1 cellular context compared by ENCODE assay signal in the genomic region with DNA sequence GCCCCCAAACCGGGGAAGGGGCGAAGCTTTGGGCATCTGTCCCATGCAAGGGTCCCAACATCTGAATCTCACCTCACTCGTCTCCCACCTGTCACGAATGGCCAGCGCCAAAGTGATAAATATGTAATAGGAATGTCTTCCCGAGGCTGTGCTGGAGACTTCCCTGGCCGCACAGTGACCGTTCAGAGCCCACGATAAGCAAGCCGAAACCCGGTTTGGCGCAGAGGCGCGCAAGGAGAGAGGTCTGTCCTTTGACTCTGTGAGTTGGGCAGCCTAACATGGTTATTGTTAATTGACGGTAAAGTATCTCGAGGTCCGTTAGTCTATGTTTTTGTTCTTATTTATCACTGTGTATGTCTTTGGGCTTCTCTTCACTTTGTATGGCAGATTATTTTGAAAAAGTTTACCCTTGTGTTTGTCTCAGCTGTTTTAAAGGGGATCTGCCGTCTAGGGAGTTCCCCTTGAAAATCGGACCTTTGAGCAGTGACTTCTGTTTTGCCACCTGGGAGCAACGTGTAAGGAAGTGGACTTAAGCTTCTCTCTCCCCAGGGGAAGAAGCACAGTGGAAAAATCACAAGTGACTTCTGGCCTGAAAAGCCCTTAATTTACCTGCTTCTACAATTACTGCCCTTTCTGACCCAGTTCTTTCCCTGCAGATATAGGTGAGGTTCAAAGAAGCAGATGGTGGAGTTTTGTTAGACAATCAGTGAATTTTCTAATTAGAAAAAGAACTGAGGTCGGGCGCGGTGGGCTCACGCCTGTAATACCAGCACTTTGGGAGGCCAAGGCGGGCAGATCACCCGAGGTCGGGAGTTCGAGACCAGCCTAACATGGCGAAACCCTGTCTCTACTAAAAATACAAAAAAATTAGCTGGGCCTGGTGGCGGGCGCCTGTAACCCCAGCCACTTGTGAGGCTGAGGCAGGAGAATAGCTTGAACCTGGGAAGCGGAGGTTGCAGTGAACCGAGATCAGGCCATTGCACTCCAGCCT.
TF ChIP-seq lines count a peak whose summit lies in the region.

No MANE protein-coding gene starts in this region.

TF ChIP-seq in HepG2, 621 proteins besides CTCF, POLR2A, EP300 and RAD21 (continues in another document):
- TF ChIP-seq ZNF841 (CRISPR knock-in tag; IDR thresholded peaks at IDR 0.05; ENCODE audit: borderline replicate concordance) (no peak), IRX3 (CRISPR knock-in tag; IDR thresholded peaks at IDR 0.05; ENCODE audit: borderline replicate concordance, low read depth) (0 out of 2 replicates have a peak, but pooled peaks have one; percentile 12), ZBTB38 (CRISPR knock-in tag; IDR thresholded peaks at IDR 0.05) (peak; percentile 98), SP140L (CRISPR knock-in tag; IDR thresholded peaks at IDR 0.05; ENCODE audit: borderline replicate concordance) (no peak), TARDBP (CRISPR knock-in tag; IDR thresholded peaks at IDR 0.05) (peak; percentile 18; the same call in 1 of the 2 replicates), AHR (CRISPR knock-in tag; IDR thresholded peaks at IDR 0.05) (no peak), ZNF557 (CRISPR knock-in tag; IDR thresholded peaks at IDR 0.05) (no peak; the same call in 1 of the 2 replicates), NCOA5 (CRISPR knock-in tag; IDR thresholded peaks at IDR 0.05) (peak; percentile 14; the same call in 1 of the 2 replicates), ZNF605 (CRISPR knock-in tag; IDR thresholded peaks at IDR 0.05) (0 out of 2 replicates have a peak, but pooled peaks have one; percentile 24), ARID2 (CRISPR knock-in tag; IDR thresholded peaks at IDR 0.05; ENCODE audit: borderline replicate concordance) (no peak; the same call in 1 of the 2 replicates), SIN3A (IDR thresholded peaks at IDR 0.05; ENCODE audit: borderline replicate concordance, low read depth, low read length) (peak; percentile 49; the same call in 1 of the 2 replicates), TEAD2 (CRISPR knock-in tag; IDR thresholded peaks at IDR 0.05) (peak; percentile 64; the same call in 1 of the 2 replicates), PRPF4 (IDR thresholded peaks at IDR 0.05; ENCODE audit: low read depth, low read length, poor library complexity, severe bottlenecking) (peak; percentile 73), HNF4G (IDR thresholded peaks at IDR 0.05; ENCODE audit: borderline replicate concordance, low read depth, low read length) (no peak), HNF4G (CRISPR knock-in tag; IDR thresholded peaks at IDR 0.05; ENCODE audit: borderline replicate concordance, low read depth) (no peak), DNMT3B (CRISPR knock-in tag; conservative IDR thresholded peaks at IDR 0.05) (peak; percentile 81), ZNF7 (CRISPR knock-in tag; IDR thresholded peaks at IDR 0.05) (peak; percentile 13; the same call in 1 of the 2 replicates), TBX2 (CRISPR knock-in tag; IDR thresholded peaks at IDR 0.05; ENCODE audit: borderline replicate concordance) (no peak), ZSCAN20 (CRISPR knock-in tag; IDR thresholded peaks at IDR 0.05; ENCODE audit: borderline replicate concordance) (peak; percentile 29; the same call in 1 of the 2 replicates), ZSCAN12 (CRISPR knock-in tag; IDR thresholded peaks at IDR 0.05) (peak; percentile 62; the same call in 1 of the 2 replicates), ARNTL (CRISPR knock-in tag; IDR thresholded peaks at IDR 0.05) (peak; percentile 34; the same call in 1 of the 2 replicates), NCOA1 (CRISPR knock-in tag; IDR thresholded peaks at IDR 0.05) (peak; percentile 65; the same call in 1 of the 2 replicates), ESRRA (CRISPR knock-in tag; IDR thresholded peaks at IDR 0.05; ENCODE audit: low read depth) (0 out of 2 replicates have a peak, but pooled peaks have one; percentile 19)
- TF ChIP-seq, protein P1, sequence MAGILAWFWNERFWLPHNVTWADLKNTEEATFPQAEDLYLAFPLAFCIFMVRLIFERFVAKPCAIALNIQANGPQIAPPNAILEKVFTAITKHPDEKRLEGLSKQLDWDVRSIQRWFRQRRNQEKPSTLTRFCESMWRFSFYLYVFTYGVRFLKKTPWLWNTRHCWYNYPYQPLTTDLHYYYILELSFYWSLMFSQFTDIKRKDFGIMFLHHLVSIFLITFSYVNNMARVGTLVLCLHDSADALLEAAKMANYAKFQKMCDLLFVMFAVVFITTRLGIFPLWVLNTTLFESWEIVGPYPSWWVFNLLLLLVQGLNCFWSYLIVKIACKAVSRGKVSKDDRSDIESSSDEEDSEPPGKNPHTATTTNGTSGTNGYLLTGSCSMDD (CRISPR knock-in tag; IDR thresholded peaks at IDR 0.05), result 0 out of 2 replicates have a peak, but pooled peaks have one; percentile 3
- TF ChIP-seq, protein P2, sequence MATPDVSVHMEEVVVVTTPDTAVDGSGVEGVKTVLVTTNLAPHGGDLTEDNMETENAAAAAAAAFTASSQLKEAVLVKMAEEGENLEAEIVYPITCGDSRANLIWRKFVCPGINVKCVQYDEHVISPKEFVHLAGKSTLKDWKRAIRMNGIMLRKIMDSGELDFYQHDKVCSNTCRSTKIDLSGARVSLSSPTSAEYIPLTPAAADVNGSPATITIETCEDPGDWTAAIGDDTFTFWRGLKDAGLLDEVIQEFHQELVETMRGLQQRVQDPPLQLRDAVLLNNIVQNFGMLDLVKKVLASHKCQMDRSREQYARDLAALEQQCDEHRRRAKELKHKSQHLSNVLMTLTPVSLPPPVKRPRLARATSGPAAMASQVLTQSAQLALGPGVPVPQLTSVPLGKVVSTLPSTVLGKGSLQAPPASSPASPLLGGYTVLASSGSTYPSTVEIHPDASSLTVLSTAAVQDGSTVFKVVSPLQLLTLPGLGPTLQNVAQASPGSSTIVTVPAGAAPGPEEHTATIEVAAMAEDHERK (CRISPR knock-in tag; IDR thresholded peaks at IDR 0.05; ENCODE audit: low read depth), result no peak
- TF ChIP-seq, protein P3, sequence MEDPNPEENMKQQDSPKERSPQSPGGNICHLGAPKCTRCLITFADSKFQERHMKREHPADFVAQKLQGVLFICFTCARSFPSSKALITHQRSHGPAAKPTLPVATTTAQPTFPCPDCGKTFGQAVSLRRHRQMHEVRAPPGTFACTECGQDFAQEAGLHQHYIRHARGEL (CRISPR knock-in tag; IDR thresholded peaks at IDR 0.05), result peak; percentile 12; the same call in 1 of the 2 replicates
- TF ChIP-seq, protein P4, sequence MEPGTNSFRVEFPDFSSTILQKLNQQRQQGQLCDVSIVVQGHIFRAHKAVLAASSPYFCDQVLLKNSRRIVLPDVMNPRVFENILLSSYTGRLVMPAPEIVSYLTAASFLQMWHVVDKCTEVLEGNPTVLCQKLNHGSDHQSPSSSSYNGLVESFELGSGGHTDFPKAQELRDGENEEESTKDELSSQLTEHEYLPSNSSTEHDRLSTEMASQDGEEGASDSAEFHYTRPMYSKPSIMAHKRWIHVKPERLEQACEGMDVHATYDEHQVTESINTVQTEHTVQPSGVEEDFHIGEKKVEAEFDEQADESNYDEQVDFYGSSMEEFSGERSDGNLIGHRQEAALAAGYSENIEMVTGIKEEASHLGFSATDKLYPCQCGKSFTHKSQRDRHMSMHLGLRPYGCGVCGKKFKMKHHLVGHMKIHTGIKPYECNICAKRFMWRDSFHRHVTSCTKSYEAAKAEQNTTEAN (CRISPR knock-in tag; conservative IDR thresholded peaks at IDR 0.05), result peak; percentile 17
- TF ChIP-seq, protein P5, sequence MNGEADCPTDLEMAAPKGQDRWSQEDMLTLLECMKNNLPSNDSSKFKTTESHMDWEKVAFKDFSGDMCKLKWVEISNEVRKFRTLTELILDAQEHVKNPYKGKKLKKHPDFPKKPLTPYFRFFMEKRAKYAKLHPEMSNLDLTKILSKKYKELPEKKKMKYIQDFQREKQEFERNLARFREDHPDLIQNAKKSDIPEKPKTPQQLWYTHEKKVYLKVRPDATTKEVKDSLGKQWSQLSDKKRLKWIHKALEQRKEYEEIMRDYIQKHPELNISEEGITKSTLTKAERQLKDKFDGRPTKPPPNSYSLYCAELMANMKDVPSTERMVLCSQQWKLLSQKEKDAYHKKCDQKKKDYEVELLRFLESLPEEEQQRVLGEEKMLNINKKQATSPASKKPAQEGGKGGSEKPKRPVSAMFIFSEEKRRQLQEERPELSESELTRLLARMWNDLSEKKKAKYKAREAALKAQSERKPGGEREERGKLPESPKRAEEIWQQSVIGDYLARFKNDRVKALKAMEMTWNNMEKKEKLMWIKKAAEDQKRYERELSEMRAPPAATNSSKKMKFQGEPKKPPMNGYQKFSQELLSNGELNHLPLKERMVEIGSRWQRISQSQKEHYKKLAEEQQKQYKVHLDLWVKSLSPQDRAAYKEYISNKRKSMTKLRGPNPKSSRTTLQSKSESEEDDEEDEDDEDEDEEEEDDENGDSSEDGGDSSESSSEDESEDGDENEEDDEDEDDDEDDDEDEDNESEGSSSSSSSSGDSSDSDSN (CRISPR knock-in tag; IDR thresholded peaks at IDR 0.05), result no peak
- TF ChIP-seq, protein P6, sequence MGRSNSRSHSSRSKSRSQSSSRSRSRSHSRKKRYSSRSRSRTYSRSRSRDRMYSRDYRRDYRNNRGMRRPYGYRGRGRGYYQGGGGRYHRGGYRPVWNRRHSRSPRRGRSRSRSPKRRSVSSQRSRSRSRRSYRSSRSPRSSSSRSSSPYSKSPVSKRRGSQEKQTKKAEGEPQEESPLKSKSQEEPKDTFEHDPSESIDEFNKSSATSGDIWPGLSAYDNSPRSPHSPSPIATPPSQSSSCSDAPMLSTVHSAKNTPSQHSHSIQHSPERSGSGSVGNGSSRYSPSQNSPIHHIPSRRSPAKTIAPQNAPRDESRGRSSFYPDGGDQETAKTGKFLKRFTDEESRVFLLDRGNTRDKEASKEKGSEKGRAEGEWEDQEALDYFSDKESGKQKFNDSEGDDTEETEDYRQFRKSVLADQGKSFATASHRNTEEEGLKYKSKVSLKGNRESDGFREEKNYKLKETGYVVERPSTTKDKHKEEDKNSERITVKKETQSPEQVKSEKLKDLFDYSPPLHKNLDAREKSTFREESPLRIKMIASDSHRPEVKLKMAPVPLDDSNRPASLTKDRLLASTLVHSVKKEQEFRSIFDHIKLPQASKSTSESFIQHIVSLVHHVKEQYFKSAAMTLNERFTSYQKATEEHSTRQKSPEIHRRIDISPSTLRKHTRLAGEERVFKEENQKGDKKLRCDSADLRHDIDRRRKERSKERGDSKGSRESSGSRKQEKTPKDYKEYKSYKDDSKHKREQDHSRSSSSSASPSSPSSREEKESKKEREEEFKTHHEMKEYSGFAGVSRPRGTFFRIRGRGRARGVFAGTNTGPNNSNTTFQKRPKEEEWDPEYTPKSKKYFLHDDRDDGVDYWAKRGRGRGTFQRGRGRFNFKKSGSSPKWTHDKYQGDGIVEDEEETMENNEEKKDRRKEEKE (IDR thresholded peaks at IDR 0.05), result no peak
- TF ChIP-seq, protein P7, sequence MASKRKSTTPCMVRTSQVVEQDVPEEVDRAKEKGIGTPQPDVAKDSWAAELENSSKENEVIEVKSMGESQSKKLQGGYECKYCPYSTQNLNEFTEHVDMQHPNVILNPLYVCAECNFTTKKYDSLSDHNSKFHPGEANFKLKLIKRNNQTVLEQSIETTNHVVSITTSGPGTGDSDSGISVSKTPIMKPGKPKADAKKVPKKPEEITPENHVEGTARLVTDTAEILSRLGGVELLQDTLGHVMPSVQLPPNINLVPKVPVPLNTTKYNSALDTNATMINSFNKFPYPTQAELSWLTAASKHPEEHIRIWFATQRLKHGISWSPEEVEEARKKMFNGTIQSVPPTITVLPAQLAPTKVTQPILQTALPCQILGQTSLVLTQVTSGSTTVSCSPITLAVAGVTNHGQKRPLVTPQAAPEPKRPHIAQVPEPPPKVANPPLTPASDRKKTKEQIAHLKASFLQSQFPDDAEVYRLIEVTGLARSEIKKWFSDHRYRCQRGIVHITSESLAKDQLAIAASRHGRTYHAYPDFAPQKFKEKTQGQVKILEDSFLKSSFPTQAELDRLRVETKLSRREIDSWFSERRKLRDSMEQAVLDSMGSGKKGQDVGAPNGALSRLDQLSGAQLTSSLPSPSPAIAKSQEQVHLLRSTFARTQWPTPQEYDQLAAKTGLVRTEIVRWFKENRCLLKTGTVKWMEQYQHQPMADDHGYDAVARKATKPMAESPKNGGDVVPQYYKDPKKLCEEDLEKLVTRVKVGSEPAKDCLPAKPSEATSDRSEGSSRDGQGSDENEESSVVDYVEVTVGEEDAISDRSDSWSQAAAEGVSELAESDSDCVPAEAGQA (IDR thresholded peaks at IDR 0.05; ENCODE audit: low read depth), result peak; percentile 57; the same call in 1 of the 2 replicates
- TF ChIP-seq, protein P7 (CRISPR knock-in tag; IDR thresholded peaks at IDR 0.05; ENCODE audit: borderline replicate concordance), result 0 out of 2 replicates have a peak, but pooled peaks have one; percentile 17
- TF ChIP-seq, protein P8, sequence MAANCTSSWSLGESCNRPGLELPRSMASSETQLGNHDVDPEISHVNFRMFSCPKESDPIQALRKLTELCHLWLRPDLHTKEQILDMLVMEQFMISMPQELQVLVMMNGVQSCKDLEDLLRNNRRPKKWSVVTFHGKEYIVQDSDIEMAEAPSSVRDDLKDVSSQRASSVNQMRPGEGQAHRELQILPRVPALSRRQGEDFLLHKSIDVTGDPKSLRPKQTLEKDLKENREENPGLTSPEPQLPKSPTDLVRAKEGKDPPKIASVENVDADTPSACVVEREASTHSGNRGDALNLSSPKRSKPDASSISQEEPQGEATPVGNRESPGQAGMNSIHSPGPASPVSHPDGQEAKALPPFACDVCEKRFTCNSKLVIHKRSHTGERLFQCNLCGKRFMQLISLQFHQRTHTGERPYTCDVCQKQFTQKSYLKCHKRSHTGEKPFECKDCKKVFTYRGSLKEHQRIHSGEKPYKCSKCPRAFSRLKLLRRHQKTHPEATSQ (CRISPR knock-in tag; IDR thresholded peaks at IDR 0.05; ENCODE audit: borderline replicate concordance), result peak; percentile 72
